ENCODE assay signal across 1 cellular context in the genomic region with DNA sequence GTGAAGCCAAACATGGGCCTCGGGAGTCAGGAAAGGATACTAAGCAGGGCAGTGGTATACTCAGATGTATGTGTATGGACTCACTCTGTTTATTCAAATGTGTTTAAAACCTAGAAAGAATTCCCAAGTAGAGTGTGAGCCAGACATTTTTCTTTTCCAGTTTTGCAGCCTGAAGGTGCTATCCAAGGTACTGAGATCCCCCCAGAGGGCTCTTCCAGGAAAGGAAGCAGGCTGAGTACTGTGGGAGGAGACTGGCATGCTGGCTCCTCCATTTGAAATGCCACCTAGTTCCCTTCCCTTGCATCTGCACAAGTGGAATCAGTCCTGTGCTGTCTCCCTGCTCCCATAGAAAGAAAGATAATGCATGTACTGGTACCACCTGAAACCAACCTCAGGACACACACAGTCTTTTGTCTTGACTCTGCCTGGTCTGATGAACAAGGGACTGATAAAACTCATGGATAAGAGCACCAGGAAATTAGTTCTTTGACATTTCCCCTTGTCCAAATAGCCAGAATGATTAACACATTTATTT.
TF ChIP-seq lines count a peak whose summit lies in the region.

No MANE protein-coding gene starts in this region.

TF ChIP-seq in WTC11, 78 proteins besides CTCF, POLR2A, EP300 and RAD21 (continued from another document):
- no peak for TF ChIP-seq ZNF512 (CRISPR knock-in tag; IDR thresholded peaks at IDR 0.05; ENCODE audit: borderline replicate concordance)
- no peak for TF ChIP-seq NR2C2 (CRISPR knock-in tag; IDR thresholded peaks at IDR 0.05)
